8 cellular contexts compared by ENCODE assay signal in the genomic region with DNA sequence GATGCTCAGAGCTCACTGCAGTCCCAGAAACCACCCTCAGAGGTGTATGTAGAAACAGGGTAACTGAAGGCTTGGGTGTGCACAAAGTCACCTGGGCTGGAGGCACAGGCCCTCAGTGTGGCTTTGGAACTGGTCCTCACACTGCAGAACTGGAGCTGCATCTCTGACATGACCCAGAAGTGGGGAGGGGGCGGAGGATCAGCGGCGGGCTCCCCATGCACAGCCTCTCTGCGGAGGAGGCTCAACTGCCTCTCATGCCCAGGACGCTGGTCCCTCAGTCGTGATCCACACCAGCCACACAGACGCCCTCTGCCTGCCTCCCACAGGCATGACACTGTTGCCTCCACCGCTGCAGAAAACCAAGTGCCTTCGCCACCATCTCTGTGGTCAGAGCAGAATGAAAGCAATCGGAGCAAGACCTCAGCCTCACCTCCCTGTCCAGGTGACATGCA.
DNase-seq lines count a peak whose midpoint lies in the region; ATAC-seq and TF ChIP-seq lines count a peak whose summit lies in the region.

No MANE protein-coding gene starts in this region.

- H3K36me3 ChIP-seq in aorta (ENCODE audit: control insufficient read depth in 1 of 2, insufficient read depth in 2 of 2, low read length in 1 of 2): no peaks in the 10 kb centered on the region

- intact Hi-C loops in aorta (cut with DNase I): no loop called here

- peak; percentile 67 for TF ChIP-seq CTCF in chondrocyte (IDR thresholded peaks at IDR 0.05)

- H3K4me3 ChIP-seq in aorta (ENCODE audit: low read length in 2 of 2): no peak overlapping the region

- no peaks in the 10 kb centered on the region for H3K4me1 Mint-ChIP-seq in activated CD4-positive, alpha-beta T cell treated with anti-CD3 and anti-CD28 coated beads, Interleukin-2, amount 10 ng/mL, durations not matched to agents 7 days and 5 days
- peaks cover 10% of the 10 kb centered on the region for H3K4me1 Mint-ChIP-seq in chondrocyte (ENCODE audit: low read depth)

- no peak overlapping the region for H3K4me3 Mint-ChIP-seq in activated CD4-positive, alpha-beta T cell treated with anti-CD3 and anti-CD28 coated beads, Interleukin-2, amount 10 ng/mL, durations not matched to agents 7 days and 5 days
- no peak overlapping the region for H3K4me3 Mint-ChIP-seq in chondrocyte (ENCODE audit: unreplicated experiment)

- no peaks in the 10 kb centered on the region for H3K27me3 ChIP-seq in aorta (ENCODE audit: control insufficient read depth in 1 of 2, insufficient read depth in 2 of 2, low read length in 1 of 2)

- ATAC-seq in aorta (ENCODE audit: low FRiP score): no peak

- POLR2A ChIA-PET in activated CD4-positive, alpha-beta T cell treated with anti-CD3 and anti-CD28 coated beads, Interleukin-2, amount 10 ng/mL, durations not matched to agents 7 days and 5 days (lab: Charles Lee): no interaction called here

- CTCF ChIA-PET in activated CD4-positive, alpha-beta T cell treated with anti-CD3 and anti-CD28 coated beads, Interleukin-2, amount 10 ng/mL, durations not matched to agents 7 days and 5 days (lab: Charles Lee): interaction anchor here (1.1 kb wide), 1 partner anchor 58 kb away, joined by 3 read pairs; no protein-coding TSS in a partner anchor

- no peaks in the 10 kb centered on the region for H3K9me3 Mint-ChIP-seq in activated CD4-positive, alpha-beta T cell treated with anti-CD3 and anti-CD28 coated beads, Interleukin-2, amount 10 ng/mL, durations not matched to agents 7 days and 5 days
- H3K9me3 Mint-ChIP-seq in chondrocyte (ENCODE audit: low read depth): peaks cover under 1% of the 10 kb centered on the region

- 51 to 55% methylated on average over 10 of the region's 10 CpGs for WGBS in aorta, 2 donors

- H3K9me3 ChIP-seq in aorta (ENCODE audit: control insufficient read depth, low read length): no peaks in the 10 kb centered on the region

- H3K4me1 ChIP-seq in aorta (ENCODE audit: control insufficient read depth in 1 of 2, insufficient read depth in 2 of 2, low read length in 2 of 2): no peaks in the 10 kb centered on the region

- H3K36me3 Mint-ChIP-seq in activated CD4-positive, alpha-beta T cell treated with anti-CD3 and anti-CD28 coated beads, Interleukin-2, amount 10 ng/mL, durations not matched to agents 7 days and 5 days (ENCODE audit: low read depth): no peaks in the 10 kb centered on the region
- H3K36me3 Mint-ChIP-seq in chondrocyte (ENCODE audit: low read depth): no peaks in the 10 kb centered on the region

- DNase-seq in activated CD4-positive, alpha-beta T cell treated with anti-CD3 and anti-CD28 coated beads for 48 hours: peak; percentile 21
- no peak for DNase-seq in activated CD4-positive, alpha-beta T cell treated with anti-CD3 and anti-CD28 coated beads, Interleukin-2, amount 10 ng/mL, durations not matched to agents 7 days and 5 days
- DNase-seq in M059J (ENCODE audit: low read depth) (peak; percentile 38), chondrocyte (ENCODE audit: low spot score) (no peak), midbrain (lab: John Stamatoyannopoulos, UW) (peak; percentile 26), aorta (no peak), SHP77 treated with DMSO at 0.1 percent for 48 hours (lab: John Stamatoyannopoulos, UW) (no peak)
- DNase-seq in activated CD8-positive, alpha-beta memory T cell treated with anti-CD3 and anti-CD28 coated beads for 24 hours: no peak

- H3K27me3 Mint-ChIP-seq in activated CD4-positive, alpha-beta T cell treated with anti-CD3 and anti-CD28 coated beads, Interleukin-2, amount 10 ng/mL, durations not matched to agents 7 days and 5 days: peaks cover 14% of the 10 kb centered on the region
- peaks cover 9% of the 10 kb centered on the region for H3K27me3 Mint-ChIP-seq in chondrocyte (ENCODE audit: low read depth)

- no peak overlapping the region for H3K27ac ChIP-seq in aorta (ENCODE audit: low read depth in 1 of 2, low read length in 2 of 2)

- H3K27ac Mint-ChIP-seq in activated CD4-positive, alpha-beta T cell treated with anti-CD3 and anti-CD28 coated beads, Interleukin-2, amount 10 ng/mL, durations not matched to agents 7 days and 5 days: no peak overlapping the region
- H3K27ac Mint-ChIP-seq in chondrocyte (ENCODE audit: unreplicated experiment): no peak overlapping the region

Comparison
In these comparisons a context has a peak if more than half of its experiments do, and no peak if none do; other contexts are left out.
1. DNase-seq: peak in activated CD4-positive, alpha-beta T cell treated with anti-CD3 and anti-CD28 coated beads for 48 hours (single experiment), M059J (single experiment) and midbrain (single experiment); none in activated CD4-positive, alpha-beta T cell treated with anti-CD3 and anti-CD28 coated beads, Interleukin-2, amount 10 ng/mL, durations not matched to agents 7 days and 5 days (single experiment), chondrocyte (single experiment), aorta (0 of 2), SHP77 treated with DMSO at 0.1 percent for 48 hours (single experiment) and activated CD8-positive, alpha-beta memory T cell treated with anti-CD3 and anti-CD28 coated beads for 24 hours (single experiment).